Comparison of ENCODE assay signal across 9 cellular contexts in genomic region chr3:72176537-72177041, GRCh38.
DNase-seq lines count a peak whose midpoint lies in the region; ATAC-seq, FAIRE-seq and TF ChIP-seq lines count a peak whose summit lies in the region.
"Had no signal": no experiment of that assay in that cellular context is flagged by ENCODE, and none has a peak within 500 bp of the region (broad histone marks: within the 10 kb centered on the region; RNA-seq: fewer than 3 reads in every experiment).

No MANE protein-coding gene starts in this region.

- H4K20me1 ChIP-seq in astrocyte (ENCODE audit: insufficient read depth, low read length), result no peaks in the 10 kb centered on the region

- H3K4me1 ChIP-seq in astrocyte (ENCODE audit: insufficient read depth, low read length) (peaks cover 9% of the 10 kb centered on the region), small intestine (ENCODE audit: control insufficient read depth in 2 of 2, insufficient read depth in 1 of 2, low read depth in 1 of 2, low read length in 1 of 2) (no peaks in the 10 kb centered on the region)

- peaks cover 7% of the 10 kb centered on the region for H3K4me1 Mint-ChIP-seq in astrocyte (ENCODE audit: low read depth, unreplicated experiment)
- H3K4me1 Mint-ChIP-seq in activated T-cell treated with anti-CD3 and anti-CD28 coated beads, Interleukin-2, amount 50 U/mL, for 24 hours (ENCODE audit: low read depth), result peaks cover 15% of the 10 kb centered on the region

- FAIRE-seq in astrocyte (lab: Jason Lieb, UNC) (no peak), small intestine (lab: Jason Lieb, UNC) (no peak)

- peaks cover 19% of the 10 kb centered on the region for H3K27me3 Mint-ChIP-seq in astrocyte (ENCODE audit: low read depth, unreplicated experiment)
- H3K27me3 Mint-ChIP-seq in activated T-cell treated with anti-CD3 and anti-CD28 coated beads, Interleukin-2, amount 50 U/mL, for 24 hours, result peaks cover 72% of the 10 kb centered on the region

- H3K9me3 Mint-ChIP-seq in astrocyte (ENCODE audit: unreplicated experiment), result peaks cover 2% of the 10 kb centered on the region
- peaks cover 3% of the 10 kb centered on the region for H3K9me3 Mint-ChIP-seq in activated T-cell treated with anti-CD3 and anti-CD28 coated beads, Interleukin-2, amount 50 U/mL, for 24 hours

- H3K36me3 ChIP-seq in astrocyte (ENCODE audit: insufficient read depth, low read length), result no peaks in the 10 kb centered on the region
- H3K36me3 ChIP-seq in small intestine (ENCODE audit: control insufficient read depth in 2 of 2, insufficient read depth in 2 of 2, low read length in 2 of 2), result no peaks in the 10 kb centered on the region

- peak; percentile 92 for ATAC-seq in GM19397 (IDR thresholded peaks at IDR 0.05; ENCODE audit: unreplicated experiment)
- peak; percentile 88 for ATAC-seq in HG03139 (IDR thresholded peaks at IDR 0.05; ENCODE audit: unreplicated experiment)

- H3K36me3 Mint-ChIP-seq in astrocyte (ENCODE audit: low read depth, unreplicated experiment), result no peaks in the 10 kb centered on the region
- no peaks in the 10 kb centered on the region for H3K36me3 Mint-ChIP-seq in activated T-cell treated with anti-CD3 and anti-CD28 coated beads, Interleukin-2, amount 50 U/mL, for 24 hours (ENCODE audit: low read depth)

- WGBS in small intestine, 3 donors, result 76 to 88% (median 78%) methylated on average over 8 of the region's 8 CpGs

- H3K4me3 ChIP-seq in astrocyte (ENCODE audit: insufficient read depth, low read depth, low read length), result no peak overlapping the region
- H3K4me3 ChIP-seq in small intestine (ENCODE audit: low read depth in 1 of 2, low read length in 2 of 2), result no peak overlapping the region

- H3K27ac ChIP-seq in astrocyte (ENCODE audit: low read depth, low read length) (no peak overlapping the region), substantia nigra (ENCODE audit: low read depth, low read length, poor library complexity, severe bottlenecking) (peak overlapping the region; percentile 47), small intestine (ENCODE audit: low read depth in 1 of 2, low read length in 1 of 2) (no peak overlapping the region)

- DNase-seq in astrocyte (ENCODE audit: low read depth) (no peak), substantia nigra (lab: John Stamatoyannopoulos, UW) (no peak), retina (no peak), small intestine (no peak)
- DNase-seq in activated T-cell treated with anti-CD3 and anti-CD28 coated beads, Interleukin-2, amount 50 U/mL, for 24 hours, result no peak
- no peak for DNase-seq in activated CD4-positive, alpha-beta T cell treated with anti-CD3 and anti-CD28 coated beads for 4 hours
- DNase-seq: central memory CD4-positive, alpha-beta T cell had no signal

- TF ChIP-seq CTCF in astrocyte (IDR thresholded peaks at IDR 0.05; ENCODE audit: insufficient read depth, low read depth, low read length), result no peak

- peak overlapping the region; percentile 65 for H2AFZ ChIP-seq in astrocyte (ENCODE audit: low read depth, low read length)

- H3K9ac ChIP-seq in astrocyte (ENCODE audit: low read length), result no peak overlapping the region

- H3K9me3 ChIP-seq in astrocyte (ENCODE audit: insufficient read depth, low read depth, low read length) (no peaks in the 10 kb centered on the region), small intestine (ENCODE audit: control insufficient read depth, low read depth) (no peaks in the 10 kb centered on the region)

- no peaks in the 10 kb centered on the region for H3K79me2 ChIP-seq in astrocyte (ENCODE audit: insufficient read depth, low read length)

- H3K27me3 ChIP-seq in astrocyte (ENCODE audit: insufficient read depth, low read length), result peaks cover 9% of the 10 kb centered on the region
- no peaks in the 10 kb centered on the region for H3K27me3 ChIP-seq in small intestine (ENCODE audit: control insufficient read depth in 2 of 2, insufficient read depth in 2 of 2, low read length in 2 of 2)

- H3K27ac Mint-ChIP-seq in astrocyte (ENCODE audit: unreplicated experiment), result no peak overlapping the region
- H3K27ac Mint-ChIP-seq in activated T-cell treated with anti-CD3 and anti-CD28 coated beads, Interleukin-2, amount 50 U/mL, for 24 hours, result no peak overlapping the region

- H3K4me2 ChIP-seq in astrocyte (ENCODE audit: low read length), result peak overlapping the region; percentile 65

- H3K4me3 Mint-ChIP-seq in astrocyte (ENCODE audit: unreplicated experiment), result no peak overlapping the region
- H3K4me3 Mint-ChIP-seq in activated T-cell treated with anti-CD3 and anti-CD28 coated beads, Interleukin-2, amount 50 U/mL, for 24 hours, result no peak overlapping the region
